Comparison of ENCODE assay signal across 8 cellular contexts in genomic region chr12:62123721-62124203, GRCh38.
A peak's percentile ranks its signal among the peaks of the same experiment; 100 is the strongest.
DNase-seq lines count a peak whose midpoint lies in the region; ATAC-seq and TF ChIP-seq lines count a peak whose summit lies in the region.

No MANE protein-coding gene starts in this region.

- no peaks in the 10 kb centered on the region for H3K27me3 ChIP-seq in IMR-90 (ENCODE audit: control insufficient read depth, insufficient read depth, low read length)
- H3K27me3 ChIP-seq in SK-N-SH (ENCODE audit: insufficient read depth), result no peaks in the 10 kb centered on the region
- peaks cover 0 to 6% (median 0%) of the 10 kb centered on the region in 4 donors for H3K27me3 ChIP-seq in liver (ENCODE audit: control insufficient read depth in 4 of 4, insufficient read depth in 4 of 4, low read length in 3 of 4)

- no peaks in the 10 kb centered on the region for H3K9me1 ChIP-seq in IMR-90 (ENCODE audit: insufficient read depth, low read length)

- peak overlapping the region; percentile 54 for H2BK5ac ChIP-seq in IMR-90 (ENCODE audit: low read depth, low read length, poor library complexity, severe bottlenecking)

- H3K4ac ChIP-seq in IMR-90 (ENCODE audit: low read depth, low read length), result no peak overlapping the region

- H4K20me1 ChIP-seq in IMR-90 (ENCODE audit: insufficient read depth, low read length) (no peaks in the 10 kb centered on the region), SK-N-SH (ENCODE audit: insufficient read depth) (no peaks in the 10 kb centered on the region)

- H2BK120ac ChIP-seq in IMR-90 (ENCODE audit: low read depth, low read length), result no peak overlapping the region

- no peak for TF ChIP-seq EP300 in SK-N-SH (IDR thresholded peaks at IDR 0.05; ENCODE audit: borderline replicate concordance in 1 of 2, low read depth in 1 of 2, low read length in 1 of 2)

- H3K4me2 ChIP-seq in IMR-90 (ENCODE audit: low read depth, low read length), result no peak overlapping the region
- H3K4me2 ChIP-seq in SK-N-SH, result no peak overlapping the region

- no peak overlapping the region for H3K18ac ChIP-seq in IMR-90 (ENCODE audit: low read depth, low read length)

- H3K36me3 ChIP-seq in IMR-90 (ENCODE audit: control insufficient read depth, insufficient read depth, low read length), result no peaks in the 10 kb centered on the region
- no peaks in the 10 kb centered on the region for H3K36me3 ChIP-seq in SK-N-SH (replicated peaks in 1 of 2; ENCODE audit: control insufficient read depth in 1 of 2, insufficient read depth in 2 of 2, low read length in 1 of 2)
- no peaks in the 10 kb centered on the region for H3K36me3 ChIP-seq in liver (ENCODE audit: control insufficient read depth in 4 of 4, insufficient read depth in 3 of 4, low read depth in 1 of 4, low read length in 3 of 4)

- no peak for TF ChIP-seq POLR2A in IMR-90 (IDR thresholded peaks at IDR 0.05; ENCODE audit: low read depth, low read length)

- TF ChIP-seq RAD21 in IMR-90 (IDR thresholded peaks at IDR 0.05; ENCODE audit: low read length), result peak; percentile 46
- peak; percentile 58 for TF ChIP-seq RAD21 in SK-N-SH (IDR thresholded peaks at IDR 0.05; ENCODE audit: low read length)
- TF ChIP-seq RAD21 in liver (IDR thresholded peaks at IDR 0.05), result peak; percentile 74 to 85

- H3F3A ChIP-seq in SK-N-SH (replicated peaks; ENCODE audit: insufficient read depth), result no peaks in the 10 kb centered on the region

- CTCF ChIA-PET in IMR-90 (lab: Yijun Ruan, JAX) (interaction anchor here (0.5 to 1.7 kb wide), 5 partner anchors 8 to 409 kb away, joined by 3 to 4 read pairs (median 4); no protein-coding TSS in a partner anchor), SK-N-SH (lab: Yijun Ruan, JAX) (interaction anchor here (0.7 to 1.2 kb wide), 10 partner anchors 8 to 78 kb away, joined by 3 to 6 read pairs (median 4); a partner anchor contains a TSS)

- no peak overlapping the region for H2AK5ac ChIP-seq in IMR-90 (ENCODE audit: low read depth, low read length)

- no peaks in the 10 kb centered on the region; the same call in 1 of the 2 replicates for H3K9me2 ChIP-seq in SK-N-SH

- H2BK15ac ChIP-seq in IMR-90 (ENCODE audit: low read depth, low read length), result no peak overlapping the region

- H3K79me1 ChIP-seq in IMR-90 (ENCODE audit: low read depth in 1 of 2, low read length in 2 of 2), result no peaks in the 10 kb centered on the region

- POLR2A ChIA-PET in IMR-90 (lab: Charles Lee; ENCODE audit: unreplicated experiment) (no interaction called here), SK-N-SH (lab: Yijun Ruan, JAX) (no interaction called here)

- no peak overlapping the region for H3K9ac ChIP-seq in IMR-90 (ENCODE audit: low read depth, low read length)
- H3K9ac ChIP-seq in SK-N-SH, result no peak overlapping the region
- no peak overlapping the region for H3K9ac ChIP-seq in liver (ENCODE audit: low read depth in 1 of 2, low read length in 2 of 2)

- no peak overlapping the region for H3K23ac ChIP-seq in IMR-90 (ENCODE audit: low read depth, low read length)

- no peak overlapping the region for H3K56ac ChIP-seq in IMR-90 (ENCODE audit: extremely low read depth, insufficient read depth, low read length)

- H3K79me2 ChIP-seq in SK-N-SH (ENCODE audit: insufficient read depth), result no peaks in the 10 kb centered on the region

- TF ChIP-seq CTCF in IMR-90 (conservative IDR thresholded peaks at IDR 0.05; ENCODE audit: low read depth, low read length) (peak; percentile 63), SK-N-SH (IDR thresholded peaks at IDR 0.05) (peak; percentile 79), liver (IDR thresholded peaks at IDR 0.05; ENCODE audit: low read depth, low read length, missing input control) (peak; percentile 66)

- H3K4me3 ChIP-seq in IMR-90 (ENCODE audit: insufficient read depth, low read depth, low read length) (no peak overlapping the region), SK-N-SH (ENCODE audit: low read depth in 2 of 2, low read length in 1 of 2) (peak overlapping the region in 1 of 2 experiments; percentile 19; a peak in 1 of 4 replicates), liver (ENCODE audit: low read depth in 1 of 3, low read length in 3 of 3) (no peak overlapping the region)

- BruUV-seq in IMR-90 (replicated peaks; lab: Mats Ljungman, UMichigan), result no TSS peak

- no peak overlapping the region for H2AK9ac ChIP-seq in IMR-90 (replicated peaks; ENCODE audit: low read depth, low read length, poor library complexity)

- dilution Hi-C loops in IMR-90 (cut with HindIII; ENCODE audit: low sequenced_read_pairs, unreplicated experiment), result no loop called here

- ATAC-seq in GM21423 (IDR thresholded peaks at IDR 0.05; ENCODE audit: unreplicated experiment), result peak; percentile 79
- peak; percentile 86 for ATAC-seq in IMR-90 (ENCODE audit: low read depth)

- H4K91ac ChIP-seq in IMR-90 (ENCODE audit: insufficient read depth, low read depth, low read length), result no peak overlapping the region

- H2AFZ ChIP-seq in IMR-90 (replicated peaks; ENCODE audit: low read length, poor library complexity) (no peak overlapping the region), SK-N-SH (ENCODE audit: low read depth) (no peak overlapping the region)

- in situ Hi-C loops in IMR-90 (cut with MboI; ENCODE audit: low sequenced_read_pairs), result no loop called here

- intact Hi-C loops in IMR-90 (cut with micrococcal nuclease), result loop anchor here (10.0 kb wide), 1 partner anchor 1629 kb away; no protein-coding TSS in a partner anchor

- no CpG with 5 or more reads among the region's 4 CpGs for WGBS in IMR-90 (ENCODE audit: extremely low coverage in 2 of 2, insufficient read length in 1 of 2), 2 experiments
- 11% methylated on average over 4 of the region's 4 CpGs for WGBS in SK-N-SH (ENCODE audit: low lambda C conversion rate)
- 30% methylated on average over 4 of the region's 4 CpGs for WGBS in liver

- H3K14ac ChIP-seq in IMR-90 (replicated peaks; ENCODE audit: low read depth, low read length), result no peak overlapping the region

- H3K27ac ChIP-seq in IMR-90 (ENCODE audit: insufficient read depth, low read length) (no peak overlapping the region), SK-N-SH (ENCODE audit: low read depth in 2 of 2, low read length in 1 of 2) (no peak overlapping the region), liver (ENCODE audit: low read depth in 1 of 2, low read length in 2 of 2) (no peak overlapping the region)

- no peak overlapping the region for H4K8ac ChIP-seq in IMR-90 (ENCODE audit: low read depth in 2 of 2, low read length in 2 of 2)

- DNase-seq in NCI-H1417 (lab: John Stamatoyannopoulos, UW) (peak; percentile 25 to 72 (median 65)), NCI-H1417 treated with DMSO at 0.1 percent for 48 hours (lab: John Stamatoyannopoulos, UW) (no peak), IMR-90 (peak; percentile 56), SK-N-SH (peak; percentile 11), brain pericyte (ENCODE audit: low read depth, low spot score) (peak; percentile 5)
- DNase-seq in stimulated activated CD8-positive, alpha-beta memory T cell treated with anti-CD3 and anti-CD28 coated beads, Interleukin-7, amount 100 ng/mL, for 48 hours (ENCODE audit: extremely low read depth in 1 of 2, low read depth in 1 of 2), result peak; percentile 0 to 22

- no peaks in the 10 kb centered on the region for H3K4me1 ChIP-seq in IMR-90 (ENCODE audit: control insufficient read depth, insufficient read depth, low read length)
- H3K4me1 ChIP-seq in SK-N-SH (ENCODE audit: control insufficient read depth in 1 of 2, insufficient read depth in 2 of 2, low read depth in 1 of 2, low read length in 1 of 2), result no peaks in the 10 kb centered on the region; a peak in 1 of 4 replicates
- no peaks in the 10 kb centered on the region for H3K4me1 ChIP-seq in liver (ENCODE audit: control insufficient read depth in 4 of 4, insufficient read depth in 4 of 4, low read length in 3 of 4)

- no peaks in the 10 kb centered on the region for H3K9me3 ChIP-seq in IMR-90 (ENCODE audit: control insufficient read depth, insufficient read depth, low read length)
- H3K9me3 ChIP-seq in SK-N-SH, result no peaks in the 10 kb centered on the region
- no peaks in the 10 kb centered on the region for H3K9me3 ChIP-seq in liver (ENCODE audit: control insufficient read depth in 4 of 4, low read length in 3 of 4)

- no peak overlapping the region for H4K5ac ChIP-seq in IMR-90 (ENCODE audit: low read depth, low read length)

- H2BK20ac ChIP-seq in IMR-90 (ENCODE audit: low read depth, low read length), result no peak overlapping the region

TF ChIP-seq in IMR-90, 13 proteins besides CTCF, POLR2A, EP300 and RAD21 (continues in another document):
- TF ChIP-seq NFE2L2 (IDR thresholded peaks at IDR 0.05; ENCODE audit: low read depth, low read length), result no peak
- no peak for TF ChIP-seq FOS (IDR thresholded peaks at IDR 0.05; ENCODE audit: low read depth, low read length)
- no peak for TF ChIP-seq USF2 (IDR thresholded peaks at IDR 0.05; ENCODE audit: low read depth, low read length)

TF ChIP-seq in SK-N-SH, 30 proteins besides CTCF, POLR2A, EP300 and RAD21 (continues in another document):
- no peak for TF ChIP-seq YY1 (IDR thresholded peaks at IDR 0.05; ENCODE audit: low read depth)
- no peak for TF ChIP-seq USF1 (IDR thresholded peaks at IDR 0.05; ENCODE audit: borderline replicate concordance, low read depth)
- TF ChIP-seq SMC3 (IDR thresholded peaks at IDR 0.05; ENCODE audit: low read depth, low read length), result peak; percentile 45

TF ChIP-seq in liver, 16 proteins besides CTCF, POLR2A, EP300 and RAD21:
- TF ChIP-seq HNF4A (conservative IDR thresholded peaks at IDR 0.05), result no peak
